ENCODE assay signal across 1 cellular context in genomic region chr4:108018038-108018883, GRCh38.
TF ChIP-seq lines count a peak whose summit lies in the region.

No MANE protein-coding gene starts in this region.

TF ChIP-seq in GM23338, 12 proteins besides CTCF, POLR2A, EP300 and RAD21 (continued from another document):
- TF ChIP-seq ZNF462 (CRISPR knock-in tag; IDR thresholded peaks at IDR 0.05) = no peak
- TF ChIP-seq POLR2AphosphoS5 (IDR thresholded peaks at IDR 0.05; ENCODE audit: low read depth) = no peak
- TF ChIP-seq REST (IDR thresholded peaks at IDR 0.05; ENCODE audit: unreplicated experiment) = no peak
TF ChIP-seq in GM23338: peak in this region for 0.
